ENCODE assay signal across 2 cellular contexts in genomic region chr9:33244150-33244784, GRCh38.
TF ChIP-seq lines count a peak whose summit lies in the region.

No MANE protein-coding gene starts in this region.

TF ChIP-seq in HepG2, 621 proteins besides CTCF, POLR2A, EP300 and RAD21:
- TF ChIP-seq CEBPG (CRISPR knock-in tag; IDR thresholded peaks at IDR 0.05): peak; percentile 73
- TF ChIP-seq BRD4 (CRISPR knock-in tag; IDR thresholded peaks at IDR 0.05): no peak
- TF ChIP-seq ZBTB21 (CRISPR knock-in tag; IDR thresholded peaks at IDR 0.05): peak; percentile 29; the same call in 1 of the 2 replicates
- peak; percentile 63; the same call in 1 of the 2 replicates for TF ChIP-seq GABPB1 (CRISPR knock-in tag; IDR thresholded peaks at IDR 0.05)
- TF ChIP-seq NONO (IDR thresholded peaks at IDR 0.05): no peak
- 0 out of 2 replicates have a peak, but pooled peaks have one; percentile 23 for TF ChIP-seq NONO (CRISPR knock-in tag; conservative IDR thresholded peaks at IDR 0.05)
- peak; percentile 16; the same call in 1 of the 2 replicates for TF ChIP-seq HNF4A (CRISPR knock-in tag; IDR thresholded peaks at IDR 0.05)
- peak in 1 of 2 experiments; percentile 30; a peak in 1 of 4 replicates for TF ChIP-seq ATF4 (CRISPR knock-in tag; IDR thresholded peaks at IDR 0.05)
- TF ChIP-seq NR2C2 (CRISPR knock-in tag; IDR thresholded peaks at IDR 0.05; ENCODE audit: borderline replicate concordance): peak; percentile 96
- no peak for TF ChIP-seq CREB1 (IDR thresholded peaks at IDR 0.05)
- TF ChIP-seq CREB1 (CRISPR knock-in tag; IDR thresholded peaks at IDR 0.05): peak; percentile 67
- no peak for TF ChIP-seq FUBP1 (CRISPR knock-in tag; IDR thresholded peaks at IDR 0.05; ENCODE audit: borderline replicate concordance)
- TF ChIP-seq CEBPB (IDR thresholded peaks at IDR 0.05; ENCODE audit: borderline replicate concordance, low read depth, low read length): peak; percentile 92
- TF ChIP-seq GABPA (IDR thresholded peaks at IDR 0.05; ENCODE audit: low read depth, low read length): no peak
- peak; percentile 58 for TF ChIP-seq GABPA (CRISPR knock-in tag; IDR thresholded peaks at IDR 0.05; ENCODE audit: low read depth)
- no peak for TF ChIP-seq LRRFIP1 (CRISPR knock-in tag; conservative IDR thresholded peaks at IDR 0.05)
- TF ChIP-seq ATF7 (IDR thresholded peaks at IDR 0.05): peak; percentile 69
- TF ChIP-seq ATF7 (CRISPR knock-in tag; IDR thresholded peaks at IDR 0.05): no peak

TF ChIP-seq in WTC11, 78 proteins besides CTCF, POLR2A, EP300 and RAD21:
- no peak for TF ChIP-seq PRDM15 (CRISPR knock-in tag; IDR thresholded peaks at IDR 0.05)
- no peak for TF ChIP-seq CREM (CRISPR knock-in tag; IDR thresholded peaks at IDR 0.05)
- TF ChIP-seq JUN (CRISPR knock-in tag; IDR thresholded peaks at IDR 0.05): no peak
- TF ChIP-seq SOX15 (CRISPR knock-in tag; IDR thresholded peaks at IDR 0.05): no peak
- TF ChIP-seq NFATC4 (CRISPR knock-in tag; IDR thresholded peaks at IDR 0.05): no peak
- peak; percentile 51; the same call in 1 of the 2 replicates for TF ChIP-seq GABPB1 (CRISPR knock-in tag; IDR thresholded peaks at IDR 0.05)
TF ChIP-seq in WTC11: peak in this region for 1.
